In the genomic region with DNA sequence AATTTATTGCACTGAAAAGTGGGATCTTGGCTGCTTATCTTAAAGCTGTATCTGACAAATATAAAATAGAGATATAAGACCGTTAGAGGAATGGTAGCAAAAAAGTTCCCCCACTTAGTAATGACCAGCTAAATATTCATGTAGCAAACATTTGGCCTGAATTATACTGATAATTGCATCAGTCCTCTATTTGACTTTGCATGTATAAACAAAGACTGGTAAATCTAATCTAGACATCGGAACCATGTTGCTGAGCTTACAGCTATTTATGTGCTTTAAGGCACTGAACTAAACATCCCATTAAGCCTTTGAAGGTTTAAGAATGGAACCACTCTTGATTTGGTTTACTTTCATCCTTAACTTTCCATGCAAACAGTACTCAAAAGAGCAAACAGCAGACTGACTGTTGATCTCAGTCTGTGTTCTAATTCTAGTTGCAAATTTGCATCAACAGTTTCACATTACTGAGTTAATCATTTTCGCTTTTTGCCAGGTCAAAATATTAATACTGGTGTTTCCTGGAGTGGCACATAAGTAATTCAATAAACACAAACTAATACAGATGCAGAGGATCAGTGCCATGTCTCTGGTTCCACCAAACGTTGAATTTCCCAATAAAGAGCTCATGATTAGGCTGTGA, we compare ENCODE assay signal across 11 cellular contexts.
DNase-seq lines count a peak whose midpoint lies in the region; ATAC-seq and TF ChIP-seq lines count a peak whose summit lies in the region.
"Had no signal": no experiment of that assay in that cellular context is flagged by ENCODE, and none has a peak within 500 bp of the region (broad histone marks: within the 10 kb centered on the region; RNA-seq: fewer than 3 reads in every experiment).

No MANE protein-coding gene starts in this region.

- no peak for TF ChIP-seq EP300 in stomach (IDR thresholded peaks at IDR 0.05)

- no peak overlapping the region for H3K4ac ChIP-seq in IMR-90 (ENCODE audit: low read depth, low read length)

- no peak overlapping the region for H3K18ac ChIP-seq in IMR-90 (ENCODE audit: low read depth, low read length)

- H4K8ac ChIP-seq in IMR-90 (ENCODE audit: low read depth in 2 of 2, low read length in 2 of 2): no peak overlapping the region

- H4K91ac ChIP-seq in IMR-90 (ENCODE audit: insufficient read depth, low read depth, low read length): no peak overlapping the region

- no peak for TF ChIP-seq RAD21 in IMR-90 (IDR thresholded peaks at IDR 0.05; ENCODE audit: low read length)

- no peaks in the 10 kb centered on the region for H3K9me3 Mint-ChIP-seq in activated T-helper 2 cell treated with anti-CD3 and anti-CD28 coated beads, Interferon-gamma antibody, Interleukin-2, Interleukin-4, amounts not matched to agents 10 μg/mL and 5 μg/mL and 100 μg/mL, durations not matched to agents 14 hours and 24 hours and 36 hours

- no peak overlapping the region for H4K5ac ChIP-seq in IMR-90 (ENCODE audit: low read depth, low read length)

- dilution Hi-C loops in IMR-90 (cut with HindIII; ENCODE audit: low sequenced_read_pairs, unreplicated experiment): no loop called here

- H2AK9ac ChIP-seq in IMR-90 (replicated peaks; ENCODE audit: low read depth, low read length, poor library complexity): no peak overlapping the region

- no peak overlapping the region for H3K4me2 ChIP-seq in IMR-90 (ENCODE audit: low read depth, low read length)

- DNase-seq in IMR-90 (peak; percentile 22), heart right ventricle (no peak), NCI-H2107 treated with DMSO at 0.1 percent for 48 hours (lab: John Stamatoyannopoulos, UW; ENCODE audit: unreplicated experiment) (no peak), stomach (no peak)
- DNase-seq in activated T-helper 2 cell treated with anti-CD3 and anti-CD28 coated beads, Interferon-gamma antibody, Interleukin-2, Interleukin-4, amounts not matched to agents 10 μg/mL and 5 μg/mL and 100 μg/mL, durations not matched to agents 14 hours and 24 hours and 36 hours (ENCODE audit: low spot score): no peak
- DNase-seq: NCI-H146, WERI-Rb-1 had no signal

- no peaks in the 10 kb centered on the region for H4K20me1 ChIP-seq in IMR-90 (ENCODE audit: insufficient read depth, low read length)

- no peaks in the 10 kb centered on the region for H3K9me3 ChIP-seq in IMR-90 (ENCODE audit: control insufficient read depth, insufficient read depth, low read length)
- H3K9me3 ChIP-seq in heart right ventricle: peaks cover 0 to 3% (median 0%) of the 10 kb centered on the region in 11 donors
- H3K9me3 ChIP-seq in stomach: no peaks in the 10 kb centered on the region

- H3K4me1 ChIP-seq in IMR-90 (ENCODE audit: control insufficient read depth, insufficient read depth, low read length) (no peaks in the 10 kb centered on the region), heart right ventricle (no peaks in the 10 kb centered on the region), stomach (peaks cover 0 to 26% (median 7%) of the 10 kb centered on the region in 4 donors)

- H2BK5ac ChIP-seq in IMR-90 (ENCODE audit: low read depth, low read length, poor library complexity, severe bottlenecking): no peak overlapping the region

- H3K27ac Mint-ChIP-seq in activated T-helper 2 cell treated with anti-CD3 and anti-CD28 coated beads, Interferon-gamma antibody, Interleukin-2, Interleukin-4, amounts not matched to agents 10 μg/mL and 5 μg/mL and 100 μg/mL, durations not matched to agents 14 hours and 24 hours and 36 hours: no peak overlapping the region

- H3K4me1 Mint-ChIP-seq in activated T-helper 2 cell treated with anti-CD3 and anti-CD28 coated beads, Interferon-gamma antibody, Interleukin-2, Interleukin-4, amounts not matched to agents 10 μg/mL and 5 μg/mL and 100 μg/mL, durations not matched to agents 14 hours and 24 hours and 36 hours (ENCODE audit: low read depth): no peaks in the 10 kb centered on the region

- H3K56ac ChIP-seq in IMR-90 (ENCODE audit: extremely low read depth, insufficient read depth, low read length): no peak overlapping the region

- intact Hi-C loops in IMR-90 (cut with micrococcal nuclease) (no loop called here), heart right ventricle (cut with DNase I) (no loop called here), stomach (cut with DNase I; ENCODE audit: low total_unique reads) (no loop called here)
- intact Hi-C loops in activated T-helper 2 cell treated with anti-CD3 and anti-CD28 coated beads, Interferon-gamma antibody, Interleukin-2, Interleukin-4, amounts not matched to agents 10 μg/mL and 5 μg/mL and 100 μg/mL, durations not matched to agents 14 hours and 24 hours and 36 hours (cut with micrococcal nuclease): no loop called here

- no peak overlapping the region for H3K4me3 Mint-ChIP-seq in activated T-helper 2 cell treated with anti-CD3 and anti-CD28 coated beads, Interferon-gamma antibody, Interleukin-2, Interleukin-4, amounts not matched to agents 10 μg/mL and 5 μg/mL and 100 μg/mL, durations not matched to agents 14 hours and 24 hours and 36 hours (ENCODE audit: low read depth)

- H3K27ac ChIP-seq in IMR-90 (ENCODE audit: insufficient read depth, low read length) (no peak overlapping the region), heart right ventricle (no peak overlapping the region), stomach (no peak overlapping the region)
- H3K27ac ChIP-seq: C4-2B, WERI-Rb-1 had no signal

- H3K36me3 ChIP-seq in IMR-90 (ENCODE audit: control insufficient read depth, insufficient read depth, low read length) (no peaks in the 10 kb centered on the region), heart right ventricle (no peaks in the 10 kb centered on the region), stomach (no peaks in the 10 kb centered on the region)
- H3K36me3 ChIP-seq: WERI-Rb-1 had no signal

- H3K4me3 ChIP-seq in IMR-90 (ENCODE audit: insufficient read depth, low read depth, low read length) (no peak overlapping the region), heart right ventricle (no peak overlapping the region), stomach (no peak overlapping the region)

- ATAC-seq in GM18511 (IDR thresholded peaks at IDR 0.05; ENCODE audit: unreplicated experiment): peak; percentile 90
- ATAC-seq in GM21367 (IDR thresholded peaks at IDR 0.05; ENCODE audit: unreplicated experiment): peak; percentile 93
- peak; percentile 89 for ATAC-seq in HG02973 (IDR thresholded peaks at IDR 0.05; ENCODE audit: unreplicated experiment)
- ATAC-seq in IMR-90 (ENCODE audit: low read depth): peak; percentile 49
- ATAC-seq in heart right ventricle: no peak

- H3K27me3 ChIP-seq in IMR-90 (ENCODE audit: control insufficient read depth, insufficient read depth, low read length) (no peaks in the 10 kb centered on the region), heart right ventricle (no peaks in the 10 kb centered on the region), stomach (no peaks in the 10 kb centered on the region)

- no peak overlapping the region for H3K14ac ChIP-seq in IMR-90 (replicated peaks; ENCODE audit: low read depth, low read length)

- no CpG with 5 or more reads among the region's 4 CpGs for WGBS in IMR-90 (ENCODE audit: extremely low coverage in 2 of 2, insufficient read length in 1 of 2), 2 experiments
- 70% methylated on average over 4 of the region's 4 CpGs for WGBS in heart right ventricle, 2 donors
- 21 to 39% (median 25%) methylated on average over 4 of the region's 4 CpGs for WGBS in stomach, 5 donors

- no peak overlapping the region for H2BK120ac ChIP-seq in IMR-90 (ENCODE audit: low read depth, low read length)

- no peak overlapping the region for H2AK5ac ChIP-seq in IMR-90 (ENCODE audit: low read depth, low read length)

- H2AFZ ChIP-seq in IMR-90 (replicated peaks; ENCODE audit: low read length, poor library complexity): no peak overlapping the region

- CTCF ChIA-PET in IMR-90 (lab: Yijun Ruan, JAX): interaction anchor here (1.3 kb wide), 1 partner anchor 12 kb away, joined by 5 read pairs; no protein-coding TSS in a partner anchor

- no peaks in the 10 kb centered on the region for H3K27me3 Mint-ChIP-seq in activated T-helper 2 cell treated with anti-CD3 and anti-CD28 coated beads, Interferon-gamma antibody, Interleukin-2, Interleukin-4, amounts not matched to agents 10 μg/mL and 5 μg/mL and 100 μg/mL, durations not matched to agents 14 hours and 24 hours and 36 hours (ENCODE audit: low read depth)

- H3K36me3 Mint-ChIP-seq in activated T-helper 2 cell treated with anti-CD3 and anti-CD28 coated beads, Interferon-gamma antibody, Interleukin-2, Interleukin-4, amounts not matched to agents 10 μg/mL and 5 μg/mL and 100 μg/mL, durations not matched to agents 14 hours and 24 hours and 36 hours (ENCODE audit: low read depth): no peaks in the 10 kb centered on the region

- in situ Hi-C loops in IMR-90 (cut with MboI; ENCODE audit: low sequenced_read_pairs): no loop called here

- no TSS peak for BruUV-seq in IMR-90 (replicated peaks; lab: Mats Ljungman, UMichigan)

- POLR2A ChIA-PET in IMR-90 (lab: Charles Lee; ENCODE audit: unreplicated experiment): no interaction called here

- H2BK20ac ChIP-seq in IMR-90 (ENCODE audit: low read depth, low read length): no peak overlapping the region

- TF ChIP-seq CTCF in IMR-90 (conservative IDR thresholded peaks at IDR 0.05; ENCODE audit: low read depth, low read length) (no peak), heart right ventricle (IDR thresholded peaks at IDR 0.05) (no peak), stomach (IDR thresholded peaks at IDR 0.05) (no peak)

- H2BK15ac ChIP-seq in IMR-90 (ENCODE audit: low read depth, low read length): no peak overlapping the region

- 0 out of 2 replicates have a peak, but pooled peaks cover 3% of the 10 kb centered on the region for H3K9me1 ChIP-seq in IMR-90 (ENCODE audit: insufficient read depth, low read length)

- H3K79me1 ChIP-seq in IMR-90 (ENCODE audit: low read depth in 1 of 2, low read length in 2 of 2): no peaks in the 10 kb centered on the region

- H3K9ac ChIP-seq in IMR-90 (ENCODE audit: low read depth, low read length): no peak overlapping the region

- no peak overlapping the region for H3K23ac ChIP-seq in IMR-90 (ENCODE audit: low read depth, low read length)

- TF ChIP-seq POLR2A in IMR-90 (IDR thresholded peaks at IDR 0.05; ENCODE audit: low read depth, low read length) (no peak), stomach (IDR thresholded peaks at IDR 0.05) (no peak)

TF ChIP-seq in IMR-90, 13 proteins besides CTCF, POLR2A, EP300 and RAD21 (continues in another document):
- no peak for TF ChIP-seq RFX5 (IDR thresholded peaks at IDR 0.05; ENCODE audit: low read depth, low read length)
- no peak for TF ChIP-seq SMC3 (IDR thresholded peaks at IDR 0.05; ENCODE audit: low read depth, low read length)
- no peak for TF ChIP-seq CEBPB (IDR thresholded peaks at IDR 0.05; ENCODE audit: low read depth, low read length)
- TF ChIP-seq NFE2L2 (IDR thresholded peaks at IDR 0.05; ENCODE audit: low read depth, low read length): no peak
- TF ChIP-seq BHLHE40 (IDR thresholded peaks at IDR 0.05; ENCODE audit: low read depth, low read length): no peak
- TF ChIP-seq MXI1 (IDR thresholded peaks at IDR 0.05; ENCODE audit: borderline replicate concordance, low read depth, low read length): no peak
- TF ChIP-seq FOS (IDR thresholded peaks at IDR 0.05; ENCODE audit: low read depth, low read length): no peak
- TF ChIP-seq MAFK (IDR thresholded peaks at IDR 0.05; ENCODE audit: low read depth, low read length): no peak
- no peak for TF ChIP-seq CHD1 (IDR thresholded peaks at IDR 0.05; ENCODE audit: low read depth, low read length)

Comparison
In these comparisons a context has a peak if more than half of its experiments do, and no peak if none do; other contexts are left out.
1. ATAC-seq: peak in GM18511 (single experiment), GM21367 (single experiment), HG02973 (single experiment) and IMR-90 (single experiment); none in heart right ventricle (0 of 8).